ENCODE assay signal across 17 cellular contexts in genomic region chr10:96919785-96920425, GRCh38.
DNase-seq lines count a peak whose midpoint lies in the region; ATAC-seq lines count a peak whose summit lies in the region.
"Had no signal": no experiment of that assay in that cellular context is flagged by ENCODE, and none has a peak within 500 bp of the region (broad histone marks: within the 10 kb centered on the region; RNA-seq: fewer than 3 reads in every experiment).

No MANE protein-coding gene starts in this region.

- H3K9me3 Mint-ChIP-seq in activated T-cell treated with anti-CD3 and anti-CD28 coated beads, Interleukin-2, amount 50 U/mL, for 72 hours: no peaks in the 10 kb centered on the region
- peaks cover 2% of the 10 kb centered on the region for H3K9me3 Mint-ChIP-seq in stimulated activated memory B cell treated with anti-CD40 and anti-IgM and Interleukin-4, amounts not matched to agents 10 μg/mL and 1 μg/mL and 100 μg/mL, for 72 hours
- H3K9me3 Mint-ChIP-seq: activated naive CD4-positive, alpha-beta T cell treated with anti-CD3 and anti-CD28 coated beads for 36 hours had no signal

- H3K36me3 Mint-ChIP-seq in activated T-cell treated with anti-CD3 and anti-CD28 coated beads, Interleukin-2, amount 50 U/mL, for 72 hours (ENCODE audit: insufficient read depth in 2 of 2): peaks cover 0 to 14% of the 10 kb centered on the region in 2 donors
- peaks cover 35% of the 10 kb centered on the region for H3K36me3 Mint-ChIP-seq in stimulated activated memory B cell treated with anti-CD40 and anti-IgM and Interleukin-4, amounts not matched to agents 10 μg/mL and 1 μg/mL and 100 μg/mL, for 72 hours

- H3K4me3 Mint-ChIP-seq in activated T-cell treated with anti-CD3 and anti-CD28 coated beads, Interleukin-2, amount 50 U/mL, for 72 hours: peak overlapping the region in 1 of 2 donors; percentile 75
- H3K4me3 Mint-ChIP-seq in stimulated activated memory B cell treated with anti-CD40 and anti-IgM and Interleukin-4, amounts not matched to agents 10 μg/mL and 1 μg/mL and 100 μg/mL, for 72 hours: no peak overlapping the region
- H3K4me3 Mint-ChIP-seq: activated naive CD4-positive, alpha-beta T cell treated with anti-CD3 and anti-CD28 coated beads for 36 hours; CD8-positive, alpha-beta T cell; T-helper 17 cell had no signal

- no peak for ATAC-seq in activated T-cell treated with anti-CD3 and anti-CD28 coated beads, Interleukin-2, amount 50 U/mL, for 72 hours (replicated peaks in 1 of 2)
- no peak for ATAC-seq in stimulated activated memory B cell treated with anti-CD40 and anti-IgM and Interleukin-4, amounts not matched to agents 10 μg/mL and 1 μg/mL and 100 μg/mL, for 72 hours
- ATAC-seq: CD8-positive, alpha-beta T cell; T-helper 17 cell had no signal

- H3K27ac Mint-ChIP-seq in activated T-cell treated with anti-CD3 and anti-CD28 coated beads, Interleukin-2, amount 50 U/mL, for 72 hours: peak overlapping the region; percentile 66
- peak overlapping the region; percentile 40 for H3K27ac Mint-ChIP-seq in stimulated activated memory B cell treated with anti-CD40 and anti-IgM and Interleukin-4, amounts not matched to agents 10 μg/mL and 1 μg/mL and 100 μg/mL, for 72 hours
- H3K27ac Mint-ChIP-seq: activated naive CD4-positive, alpha-beta T cell treated with anti-CD3 and anti-CD28 coated beads for 36 hours; T-helper 17 cell had no signal

- DNase-seq in activated T-cell treated with anti-CD3 and anti-CD28 coated beads, Interleukin-2, amount 50 U/mL, for 72 hours: no peak
- no peak for DNase-seq in activated T-cell treated with anti-CD3 and anti-CD28 coated beads, Interleukin-2, amount 50 U/mL, for 1 hour
- DNase-seq in RPMI7951 (ENCODE audit: low read depth) (peak; percentile 69), foreskin melanocyte (peak; percentile 62), SKM-1 (lab: John Stamatoyannopoulos, UW; ENCODE audit: unreplicated experiment) (no peak), iPS-NIHi11 (ENCODE audit: low spot score) (no peak), inferior parietal cortex (ENCODE audit: extremely low spot score) (no peak)
- DNase-seq: 8988T; activated CD4-positive, alpha-beta T cell treated with anti-CD3 and anti-CD28 coated beads for 1 hour; activated CD8-positive, alpha-beta memory T cell treated with anti-CD3 and anti-CD28 coated beads, Interleukin-2, amount 50 U/mL, for 48 hours; activated naive CD4-positive, alpha-beta T cell treated with anti-CD3 and anti-CD28 coated beads for 36 hours; CD8-positive, alpha-beta T cell; cerebellar nuclear complex; stimulated activated CD4-positive, alpha-beta T cell treated with anti-CD3 and anti-CD28 coated beads, Interleukin-15, amount 100 ng/mL, for 24 hours; T-helper 17 cell; testis had no signal

- H3K27me3 Mint-ChIP-seq in activated T-cell treated with anti-CD3 and anti-CD28 coated beads, Interleukin-2, amount 50 U/mL, for 72 hours (ENCODE audit: low read depth): no peaks in the 10 kb centered on the region
- no peaks in the 10 kb centered on the region for H3K27me3 Mint-ChIP-seq in stimulated activated memory B cell treated with anti-CD40 and anti-IgM and Interleukin-4, amounts not matched to agents 10 μg/mL and 1 μg/mL and 100 μg/mL, for 72 hours
- H3K27me3 Mint-ChIP-seq: T-helper 17 cell had no signal

- H3K4me1 Mint-ChIP-seq in activated T-cell treated with anti-CD3 and anti-CD28 coated beads, Interleukin-2, amount 50 U/mL, for 72 hours (ENCODE audit: low read depth): peaks cover 38% of the 10 kb centered on the region
- peaks cover 45% of the 10 kb centered on the region for H3K4me1 Mint-ChIP-seq in stimulated activated memory B cell treated with anti-CD40 and anti-IgM and Interleukin-4, amounts not matched to agents 10 μg/mL and 1 μg/mL and 100 μg/mL, for 72 hours

Comparison
In these comparisons a context has a peak if more than half of its experiments do, and no peak if none do; other contexts are left out.
1. DNase-seq: peak in RPMI7951 (single experiment) and foreskin melanocyte (single experiment); none in activated T-cell treated with anti-CD3 and anti-CD28 coated beads, Interleukin-2, amount 50 U/mL, for 72 hours (0 of 2), activated T-cell treated with anti-CD3 and anti-CD28 coated beads, Interleukin-2, amount 50 U/mL, for 1 hour (single experiment), SKM-1 (single experiment), iPS-NIHi11 (single experiment) and inferior parietal cortex (single experiment).